10 cellular contexts compared by ENCODE assay signal in genomic region chr17:82239401-82239925, GRCh38. TPM values are rescaled to one million over a fixed set of nuclear protein-coding genes. Genes with fewer than 3 reads are reported as not detected.
DNase-seq lines count a peak whose midpoint lies in the region; ATAC-seq and TF ChIP-seq lines count a peak whose summit lies in the region.
"Had no signal": no experiment of that assay in that cellular context is flagged by ENCODE, and none has a peak within 500 bp of the region (broad histone marks: within the 10 kb centered on the region; RNA-seq: fewer than 3 reads in every experiment).

No MANE protein-coding gene starts in this region.

- H3K27ac Mint-ChIP-seq in activated CD4-positive, alpha-beta T cell treated with anti-CD3 and anti-CD28 coated beads, Interleukin-2, amount 10 ng/mL, durations not matched to agents 7 days and 5 days, result peak overlapping the region; percentile 69
- no peak overlapping the region for H3K27ac Mint-ChIP-seq in activated CD4-positive, alpha-beta T cell treated with anti-CD3 and anti-CD28 coated beads for 36 hours

- H3K27me3 ChIP-seq in left ventricle myocardium inferior (ENCODE audit: low read depth) (no peaks in the 10 kb centered on the region), stomach (no peaks in the 10 kb centered on the region)
- H3K27me3 ChIP-seq: SJCRH30 had no signal

- TF ChIP-seq POLR2A in stomach (IDR thresholded peaks at IDR 0.05), result no peak

- POLR2A ChIA-PET in activated CD4-positive, alpha-beta T cell treated with anti-CD3 and anti-CD28 coated beads, Interleukin-2, amount 10 ng/mL, durations not matched to agents 7 days and 5 days (lab: Charles Lee), result no interaction called here
- POLR2A ChIA-PET in activated CD4-positive, alpha-beta T cell treated with anti-CD3 and anti-CD28 coated beads for 36 hours (lab: Charles Lee), result interaction anchor here (1.4 kb wide), 1 partner anchor 58 kb away, joined by 4 read pairs; no protein-coding TSS in a partner anchor

- peaks cover 64% of the 10 kb centered on the region for H3K4me1 Mint-ChIP-seq in activated CD4-positive, alpha-beta T cell treated with anti-CD3 and anti-CD28 coated beads, Interleukin-2, amount 10 ng/mL, durations not matched to agents 7 days and 5 days
- H3K4me1 Mint-ChIP-seq in activated CD4-positive, alpha-beta T cell treated with anti-CD3 and anti-CD28 coated beads for 36 hours, result peaks cover 62% of the 10 kb centered on the region

- CTCF ChIA-PET in activated CD4-positive, alpha-beta T cell treated with anti-CD3 and anti-CD28 coated beads, Interleukin-2, amount 10 ng/mL, durations not matched to agents 7 days and 5 days (lab: Charles Lee), result interaction anchor here (1.6 to 2.4 kb wide), 3 partner anchors 16 to 209 kb away, joined by 3 to 13 read pairs (median 6); partner anchors contain the start of gene CD7
- CTCF ChIA-PET in activated CD4-positive, alpha-beta T cell treated with anti-CD3 and anti-CD28 coated beads for 36 hours (lab: Charles Lee), result interaction anchor here (0.5 to 0.9 kb wide), 3 partner anchors 18 to 183 kb away, joined by 3 to 7 read pairs (median 4); no protein-coding TSS in a partner anchor

- DNase-seq in activated CD4-positive, alpha-beta T cell treated with anti-CD3 and anti-CD28 coated beads, Interleukin-2, amount 10 ng/mL, durations not matched to agents 7 days and 5 days, result no peak
- DNase-seq in activated CD4-positive, alpha-beta T cell treated with anti-CD3 and anti-CD28 coated beads for 36 hours, result no peak
- no peak for DNase-seq in SK-N-MC (ENCODE audit: low read depth, low spot score)
- no peak for DNase-seq in left ventricle myocardium inferior
- DNase-seq in stomach, result no peak
- no peak for DNase-seq in OCI-M2 (lab: John Stamatoyannopoulos, UW; ENCODE audit: unreplicated experiment)
- no peak for DNase-seq in NCI-H526 treated with DMSO at 0.1 percent for 48 hours (lab: John Stamatoyannopoulos, UW)
- no peak for DNase-seq in AML-193 (lab: John Stamatoyannopoulos, UW)
- DNase-seq: ACHN had no signal

- intact Hi-C loops in activated CD4-positive, alpha-beta T cell treated with anti-CD3 and anti-CD28 coated beads for 36 hours (cut with DNase I, micrococcal nuclease), result loop anchor here (2.0 to 10.0 kb wide), 3 partner anchors 33 to 175 kb away; partner anchors contain the start of genes CD7 (in 1 of the 2), CSNK1D (in 1 of the 2), HEXD (in 1 of the 2) and OGFOD3 (in 1 of the 2)
- intact Hi-C loops in left ventricle myocardium inferior (cut with micrococcal nuclease), result loop anchor here (10.0 kb wide), 1 partner anchor 85 kb away; no protein-coding TSS in a partner anchor
- intact Hi-C loops in stomach (cut with DNase I; ENCODE audit: low total_unique reads), result no loop called here

- H3K4me1 ChIP-seq in left ventricle myocardium inferior (peaks cover 92% of the 10 kb centered on the region), stomach (peaks cover 84 to 100% (median 95%) of the 10 kb centered on the region in 4 donors)

- no peaks in the 10 kb centered on the region for H3K9me3 Mint-ChIP-seq in activated CD4-positive, alpha-beta T cell treated with anti-CD3 and anti-CD28 coated beads, Interleukin-2, amount 10 ng/mL, durations not matched to agents 7 days and 5 days
- no peaks in the 10 kb centered on the region for H3K9me3 Mint-ChIP-seq in activated CD4-positive, alpha-beta T cell treated with anti-CD3 and anti-CD28 coated beads for 36 hours (ENCODE audit: low read depth)

- TF ChIP-seq CTCF in left ventricle myocardium inferior (IDR thresholded peaks at IDR 0.05; ENCODE audit: borderline replicate concordance), result no peak
- no peak for TF ChIP-seq CTCF in stomach (IDR thresholded peaks at IDR 0.05)

- no peaks in the 10 kb centered on the region for H3K27me3 Mint-ChIP-seq in activated CD4-positive, alpha-beta T cell treated with anti-CD3 and anti-CD28 coated beads, Interleukin-2, amount 10 ng/mL, durations not matched to agents 7 days and 5 days
- no peaks in the 10 kb centered on the region for H3K27me3 Mint-ChIP-seq in activated CD4-positive, alpha-beta T cell treated with anti-CD3 and anti-CD28 coated beads for 36 hours

- H3K9ac ChIP-seq in SK-N-MC (ENCODE audit: insufficient read length), result no peak overlapping the region

- ATAC-seq in activated CD4-positive, alpha-beta T cell treated with anti-CD3 and anti-CD28 coated beads for 36 hours, result no peak

- no peak for TF ChIP-seq EP300 in stomach (IDR thresholded peaks at IDR 0.05)

- no peaks in the 10 kb centered on the region for H3K9me3 ChIP-seq in SK-N-MC (ENCODE audit: low read depth, low read length)
- no peaks in the 10 kb centered on the region for H3K9me3 ChIP-seq in left ventricle myocardium inferior (replicated peaks)
- H3K9me3 ChIP-seq in stomach, result no peaks in the 10 kb centered on the region
- H3K9me3 ChIP-seq: SJCRH30 had no signal

- H3K4me3 ChIP-seq in SK-N-MC (no peak overlapping the region), left ventricle myocardium inferior (peak overlapping the region; percentile 42), stomach (peak overlapping the region in 2 of 4 donors; percentile 25 to 28)
- H3K4me3 ChIP-seq: SJCRH30 had no signal

- 0 out of 2 replicates have a peak overlapping the region, but pooled peaks have one; percentile 19 for H3K27ac ChIP-seq in SK-N-MC
- H3K27ac ChIP-seq in left ventricle myocardium inferior (replicated peaks), result peak overlapping the region; percentile 89
- H3K27ac ChIP-seq in stomach, result peak overlapping the region; percentile 58 to 86 (median 77)
- H3K27ac ChIP-seq: SJCRH30 had no signal

- H3K36me3 Mint-ChIP-seq in activated CD4-positive, alpha-beta T cell treated with anti-CD3 and anti-CD28 coated beads, Interleukin-2, amount 10 ng/mL, durations not matched to agents 7 days and 5 days (ENCODE audit: low read depth), result peaks cover 25% of the 10 kb centered on the region
- peaks cover 29% of the 10 kb centered on the region for H3K36me3 Mint-ChIP-seq in activated CD4-positive, alpha-beta T cell treated with anti-CD3 and anti-CD28 coated beads for 36 hours (ENCODE audit: low read depth)

- H3K36me3 ChIP-seq in SK-N-MC (ENCODE audit: insufficient read depth, low read length) (peaks cover 20% of the 10 kb centered on the region), left ventricle myocardium inferior (peaks cover 35% of the 10 kb centered on the region), stomach (peaks cover 26 to 76% (median 47%) of the 10 kb centered on the region in 4 donors)

- H3K4me3 Mint-ChIP-seq in activated CD4-positive, alpha-beta T cell treated with anti-CD3 and anti-CD28 coated beads, Interleukin-2, amount 10 ng/mL, durations not matched to agents 7 days and 5 days, result peak overlapping the region; percentile 10
- H3K4me3 Mint-ChIP-seq in activated CD4-positive, alpha-beta T cell treated with anti-CD3 and anti-CD28 coated beads for 36 hours, result no peak overlapping the region

- WGBS in stomach, 5 donors, result 61 to 76% (median 70%) methylated on average over 9 to 17 of the region's 17 CpGs

RNA-seq across cellular contexts. Expression of gene SLC16A3, which starts 10.6 kb away (rescaled TPM):
- 100 to 1,000 TPM; 104 to 140 TPM for total RNA-seq in activated CD4-positive, alpha-beta T cell treated with anti-CD3 and anti-CD28 coated beads, Interleukin-2, amount 10 ng/mL, durations not matched to agents 7 days and 5 days
- 100 to 1,000 TPM in 1 of 2 experiments, 10 to 100 TPM in 1; 93.2 to 157 TPM for total RNA-seq in activated CD4-positive, alpha-beta T cell treated with anti-CD3 and anti-CD28 coated beads for 36 hours
- total RNA-seq in left ventricle myocardium inferior, result 8.5 TPM
- 10 to 100 TPM; 29.2 to 87.9 (median 53.3) TPM for total RNA-seq in stomach
- polyA plus RNA-seq in stomach, result 10 to 100 TPM in 2 of 3 donors, 1 to 10 TPM in 1; 4.9 to 39.8 (median 20.4) TPM

RNA-seq across cellular contexts. Expression of gene CCDC57, which starts 26.8 kb away (rescaled TPM):
- 10 to 100 TPM; 60.5 to 69.7 TPM for total RNA-seq in activated CD4-positive, alpha-beta T cell treated with anti-CD3 and anti-CD28 coated beads, Interleukin-2, amount 10 ng/mL, durations not matched to agents 7 days and 5 days
- 10 to 100 TPM; 41.6 to 43.8 TPM for total RNA-seq in activated CD4-positive, alpha-beta T cell treated with anti-CD3 and anti-CD28 coated beads for 36 hours
- total RNA-seq in left ventricle myocardium inferior (8.1 TPM), stomach (100 to 1,000 TPM in 1 of 5 donors, 10 to 100 TPM in 4; 43.9 to 166 (median 90.6) TPM)
- 10 to 100 TPM; 50.9 to 75.5 (median 72.5) TPM for polyA plus RNA-seq in stomach

RNA-seq across cellular contexts. Expression of gene CSNK1D, which starts 34.0 kb away (rescaled TPM):
- 100 to 1,000 TPM; 115 to 142 TPM for total RNA-seq in activated CD4-positive, alpha-beta T cell treated with anti-CD3 and anti-CD28 coated beads, Interleukin-2, amount 10 ng/mL, durations not matched to agents 7 days and 5 days
- 100 to 1,000 TPM; 118 to 182 TPM for total RNA-seq in activated CD4-positive, alpha-beta T cell treated with anti-CD3 and anti-CD28 coated beads for 36 hours
- 61.8 TPM for total RNA-seq in left ventricle myocardium inferior
- 100 to 1,000 TPM in 4 of 5 donors, 10 to 100 TPM in 1; 58.0 to 180 (median 140) TPM for total RNA-seq in stomach
- polyA plus RNA-seq in stomach, result 10 to 100 TPM; 55.9 to 66.7 (median 65.4) TPM

Comparison
In these comparisons a context has a peak if more than half of its experiments do, and no peak if none do; other contexts are left out.
1. H3K27ac ChIP-seq: peak in every context shown above with its lines; median percentile 89 in left ventricle myocardium inferior; 77 in stomach; 19 in SK-N-MC.